In the genomic region with DNA sequence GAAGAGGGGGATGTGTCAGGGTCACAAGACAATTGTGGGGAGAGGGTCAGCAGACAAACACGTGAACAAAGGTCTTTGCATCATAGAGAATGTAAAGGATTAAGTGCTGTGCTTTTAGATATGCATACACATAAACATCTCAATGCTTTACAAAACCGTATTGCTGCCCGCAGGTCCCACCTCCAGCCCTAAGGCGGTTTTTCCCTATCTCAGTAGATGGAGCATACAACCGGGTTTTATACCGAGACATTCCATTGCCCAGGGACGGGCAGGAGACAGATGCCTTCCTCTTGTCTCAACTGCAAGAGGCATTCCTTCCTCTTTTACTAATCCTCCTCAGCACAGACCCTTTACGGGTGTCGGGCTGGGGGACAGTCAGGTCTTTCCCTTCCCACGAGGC, we compare ENCODE assay signal across 17 cellular contexts. TPM values are rescaled to one million over a fixed set of nuclear protein-coding genes. Genes with fewer than 3 reads are reported as not detected.
"Had no signal": no experiment of that assay in that cellular context is flagged by ENCODE, and none has a peak within 500 bp of the region (broad histone marks: within the 10 kb centered on the region; RNA-seq: fewer than 3 reads in every experiment).

No MANE protein-coding gene starts in this region.

RNA-seq across cellular contexts. Expression of gene FAM83C, which starts 29.9 kb away (rescaled TPM):
- total RNA-seq: activated CD4-positive, alpha-beta memory T cell treated with anti-CD3 and anti-CD28 coated beads for 36 hours; activated CD4-positive, alpha-beta T cell treated with anti-CD3 and anti-CD28 coated beads, Interleukin-2, amount 10 ng/mL, durations not matched to agents 24 days and 14 days; activated CD8-positive, alpha-beta memory T cell treated with anti-CD3 and anti-CD28 coated beads for 36 hours; activated naive CD4-positive, alpha-beta T cell treated with anti-CD3 and anti-CD28 coated beads for 36 hours; activated naive CD8-positive, alpha-beta T cell treated with anti-CD3 and anti-CD28 coated beads for 36 hours; activated T-helper 1 cell treated with anti-CD3 and anti-CD28 coated beads, Interleukin-12 subunit alpha, Interleukin-12 subunit beta, Interleukin-2, Interleukin-4 antibody, amounts not matched to agents 30 ng/mL and 10 ng/mL and 1 ng/mL, durations not matched to agents 14 hours and 24 hours and 36 hours; adrenal gland; aorta; chondrocyte; glomerular endothelial cell; heart right ventricle; left ventricle myocardium inferior; lung microvascular endothelial cell; naive thymus-derived CD8-positive, alpha-beta T cell; osteoblast; skeletal muscle tissue had no signal
- polyA plus RNA-seq: aorta; naive thymus-derived CD8-positive, alpha-beta T cell; SK-N-SH had no signal

RNA-seq across cellular contexts. Expression of gene MMP24, which starts 35.8 kb away (rescaled TPM):
- total RNA-seq: activated CD4-positive, alpha-beta memory T cell treated with anti-CD3 and anti-CD28 coated beads for 36 hours; activated CD4-positive, alpha-beta T cell treated with anti-CD3 and anti-CD28 coated beads, Interleukin-2, amount 10 ng/mL, durations not matched to agents 24 days and 14 days; activated naive CD4-positive, alpha-beta T cell treated with anti-CD3 and anti-CD28 coated beads for 36 hours; activated naive CD8-positive, alpha-beta T cell treated with anti-CD3 and anti-CD28 coated beads for 36 hours; naive thymus-derived CD8-positive, alpha-beta T cell had no signal
